Comparison of ENCODE assay signal across 8 cellular contexts in the genomic region with DNA sequence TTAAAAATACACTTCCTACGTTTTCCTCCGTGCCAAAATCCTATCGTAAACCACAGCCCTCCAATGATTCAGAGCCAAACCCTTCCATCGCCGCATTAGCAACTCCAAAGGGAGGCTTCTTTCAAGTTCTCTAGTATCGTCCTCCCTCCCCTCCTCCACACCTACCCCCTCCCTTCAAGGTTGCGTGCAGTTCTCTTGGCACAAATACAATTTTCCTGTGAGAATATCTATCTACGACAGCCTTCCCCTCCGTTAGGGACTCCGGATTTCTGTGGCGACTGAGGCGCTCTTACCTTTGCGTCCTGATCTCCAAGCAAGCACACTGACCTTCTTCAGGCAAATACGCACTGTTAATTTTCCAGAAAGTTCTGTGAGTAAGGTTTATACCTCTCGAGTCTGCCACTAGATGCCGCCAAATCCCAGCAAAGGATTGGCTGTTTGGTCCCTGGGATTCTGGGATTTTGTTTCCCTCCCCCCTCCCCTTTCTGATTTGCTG. TPM values are rescaled to one million over a fixed set of nuclear protein-coding genes. Genes with fewer than 3 reads are reported as not detected.
DNase-seq lines count a peak whose midpoint lies in the region; ATAC-seq and TF ChIP-seq lines count a peak whose summit lies in the region.

No MANE protein-coding gene starts in this region.

- H3K9ac ChIP-seq in Loucy (ENCODE audit: low read depth, low read length, poor library complexity, severe bottlenecking): peak overlapping the region; percentile 99

- H3K9me3 ChIP-seq in Loucy (ENCODE audit: insufficient read depth, low read depth, low read length) (no peaks in the 10 kb centered on the region), osteoblast (ENCODE audit: low read depth, low read length) (no peaks in the 10 kb centered on the region), upper lobe of left lung (no peaks in the 10 kb centered on the region)

- TF ChIP-seq CTCF in Loucy (conservative IDR thresholded peaks at IDR 0.05; ENCODE audit: low read length): peak; percentile 65
- TF ChIP-seq CTCF in glutamatergic neuron (IDR thresholded peaks at IDR 0.05; ENCODE audit: partially characterized antibody, unreplicated experiment): peak; percentile 29
- peak; percentile 86 for TF ChIP-seq CTCF in osteoblast (IDR thresholded peaks at IDR 0.05; ENCODE audit: extremely low read depth, low read depth, low read length)
- peak; percentile 32 to 68 (median 46) for TF ChIP-seq CTCF in upper lobe of left lung (IDR thresholded peaks at IDR 0.05)

- H3K27me3 Mint-ChIP-seq in activated naive CD4-positive, alpha-beta T cell treated with anti-CD3 and anti-CD28 coated beads, Interleukin-2, amount 10 ng/mL, durations not matched to agents 7 days and 5 days: no peaks in the 10 kb centered on the region
- H3K27me3 Mint-ChIP-seq in glutamatergic neuron (ENCODE audit: unreplicated experiment): peaks cover 1% of the 10 kb centered on the region

- TF ChIP-seq EP300 in upper lobe of left lung (IDR thresholded peaks at IDR 0.05): no peak

- no peaks in the 10 kb centered on the region; the same call in 1 of the 2 replicates for H3F3A ChIP-seq in Loucy (ENCODE audit: low read depth)

- H3K79me2 ChIP-seq in Loucy (ENCODE audit: insufficient read depth, low read length) (peaks cover 46% of the 10 kb centered on the region), osteoblast (ENCODE audit: insufficient read depth, low read length) (peaks cover 22% of the 10 kb centered on the region)

- H4K20me1 ChIP-seq in Loucy (ENCODE audit: insufficient read depth, low read length, poor library complexity, severe bottlenecking): peaks cover 28% of the 10 kb centered on the region
- peaks cover 3% of the 10 kb centered on the region for H4K20me1 ChIP-seq in osteoblast (ENCODE audit: insufficient read depth, low read length)

- H3K36me3 ChIP-seq in Loucy (ENCODE audit: insufficient read depth, low read length): peaks cover 16% of the 10 kb centered on the region
- peaks cover 16% of the 10 kb centered on the region for H3K36me3 ChIP-seq in osteoblast (ENCODE audit: insufficient read depth, low read length)
- H3K36me3 ChIP-seq in upper lobe of left lung: peaks cover 0 to 10% (median 0%) of the 10 kb centered on the region in 4 donors

- H3K4me3 Mint-ChIP-seq in activated naive CD4-positive, alpha-beta T cell treated with anti-CD3 and anti-CD28 coated beads, Interleukin-2, amount 10 ng/mL, durations not matched to agents 7 days and 5 days: no peak overlapping the region
- no peak overlapping the region for H3K4me3 Mint-ChIP-seq in glutamatergic neuron (ENCODE audit: unreplicated experiment)

- H3K4me3 ChIP-seq in Loucy (ENCODE audit: low read length, poor library complexity, severe bottlenecking) (peak overlapping the region; percentile 99), osteoblast (ENCODE audit: insufficient read depth, low read length) (peak overlapping the region; percentile 70), upper lobe of left lung (peak overlapping the region; percentile 36 to 64 (median 52))

- no peaks in the 10 kb centered on the region for H3K9me3 Mint-ChIP-seq in activated naive CD4-positive, alpha-beta T cell treated with anti-CD3 and anti-CD28 coated beads, Interleukin-2, amount 10 ng/mL, durations not matched to agents 7 days and 5 days
- no peaks in the 10 kb centered on the region for H3K9me3 Mint-ChIP-seq in glutamatergic neuron (ENCODE audit: unreplicated experiment)

- H2AFZ ChIP-seq in Loucy (ENCODE audit: low read length): peak overlapping the region; percentile 86
- no peak overlapping the region for H2AFZ ChIP-seq in osteoblast (ENCODE audit: low read length)

- peaks cover 13% of the 10 kb centered on the region for H3K36me3 Mint-ChIP-seq in activated naive CD4-positive, alpha-beta T cell treated with anti-CD3 and anti-CD28 coated beads, Interleukin-2, amount 10 ng/mL, durations not matched to agents 7 days and 5 days
- H3K36me3 Mint-ChIP-seq in glutamatergic neuron (ENCODE audit: unreplicated experiment): no peaks in the 10 kb centered on the region

- TF ChIP-seq POLR2A in upper lobe of left lung (IDR thresholded peaks at IDR 0.05): peak in 1 of 4 donors; percentile 20

- DNase-seq in DMS53 (lab: John Stamatoyannopoulos, UW) (peak; percentile 89), SHP77 (lab: John Stamatoyannopoulos, UW) (peak; percentile 25 to 53), glutamatergic neuron (peak; percentile 70), osteoblast (ENCODE audit: insufficient read length, low spot score, missing footprints) (peak; percentile 72), upper lobe of left lung (peak in 1 of 2 donors; percentile 53)
- DNase-seq in activated naive CD4-positive, alpha-beta T cell treated with anti-CD3 and anti-CD28 coated beads, Interleukin-2, amount 10 ng/mL, durations not matched to agents 7 days and 5 days: peak; percentile 60

- no peaks in the 10 kb centered on the region for H3K9me2 ChIP-seq in Loucy (replicated peaks; ENCODE audit: low read depth, low read length)

- CTCF ChIA-PET in activated naive CD4-positive, alpha-beta T cell treated with anti-CD3 and anti-CD28 coated beads, Interleukin-2, amount 10 ng/mL, durations not matched to agents 7 days and 5 days (lab: Charles Lee): no interaction called here

- peak; percentile 23 to 66 for ATAC-seq in upper lobe of left lung (ENCODE audit: low FRiP score in 2 of 2)
- ATAC-seq in HG03342 (IDR thresholded peaks at IDR 0.05; ENCODE audit: unreplicated experiment): no peak

- H3K4me1 Mint-ChIP-seq in activated naive CD4-positive, alpha-beta T cell treated with anti-CD3 and anti-CD28 coated beads, Interleukin-2, amount 10 ng/mL, durations not matched to agents 7 days and 5 days: peaks cover 18% of the 10 kb centered on the region
- no peaks in the 10 kb centered on the region for H3K4me1 Mint-ChIP-seq in glutamatergic neuron (ENCODE audit: low read depth, unreplicated experiment)

- H3K4me1 ChIP-seq in Loucy (ENCODE audit: insufficient read depth, low read length, poor library complexity, severe bottlenecking): peaks cover 25% of the 10 kb centered on the region
- peaks cover 13% of the 10 kb centered on the region for H3K4me1 ChIP-seq in osteoblast (ENCODE audit: insufficient read depth, low read length)
- H3K4me1 ChIP-seq in upper lobe of left lung: peaks cover 0 to 7% (median 0%) of the 10 kb centered on the region in 4 donors

- H3K27ac ChIP-seq in osteoblast (ENCODE audit: low read depth, low read length) (peak overlapping the region; percentile 94), upper lobe of left lung (peak overlapping the region; percentile 93 to 96 (median 94))

- peak overlapping the region; percentile 92 for H3K4me2 ChIP-seq in Loucy (ENCODE audit: low read depth, low read length, poor library complexity, severe bottlenecking)
- H3K4me2 ChIP-seq in osteoblast (ENCODE audit: insufficient read depth, low read length): peak overlapping the region; percentile 86

- no peaks in the 10 kb centered on the region for H3K27me3 ChIP-seq in Loucy (ENCODE audit: insufficient read depth, low read length, poor library complexity, severe bottlenecking)
- H3K27me3 ChIP-seq in osteoblast (ENCODE audit: insufficient read depth, low read length): peaks cover 8% of the 10 kb centered on the region
- no peaks in the 10 kb centered on the region for H3K27me3 ChIP-seq in upper lobe of left lung

- WGBS in upper lobe of left lung, 2 donors: 0 to 18% methylated on average over 16 of the region's 16 CpGs

- H3K27ac Mint-ChIP-seq in activated naive CD4-positive, alpha-beta T cell treated with anti-CD3 and anti-CD28 coated beads, Interleukin-2, amount 10 ng/mL, durations not matched to agents 7 days and 5 days: no peak overlapping the region
- H3K27ac Mint-ChIP-seq in glutamatergic neuron (ENCODE audit: unreplicated experiment): no peak overlapping the region

RNA-seq across cellular contexts. Expression of a gene that starts 1.2 kb away (rescaled TPM):
- total RNA-seq in glutamatergic neuron (ENCODE audit: unreplicated experiment) (409 TPM), osteoblast (678 and 953 TPM in 2 replicates), upper lobe of left lung (100 to 1,000 TPM; 154 to 253 (median 186) TPM)

RNA-seq across cellular contexts. Expression of a gene that starts 23.0 kb away (rescaled TPM):
- total RNA-seq in glutamatergic neuron (ENCODE audit: unreplicated experiment) (not detected), osteoblast (not detected in 2 replicates), upper lobe of left lung (not detected)

RNA-seq across cellular contexts. Expression of a gene that starts 59.0 kb away (rescaled TPM):
- total RNA-seq in glutamatergic neuron (ENCODE audit: unreplicated experiment): 7.7 TPM
- total RNA-seq in osteoblast: 33.0 and 38.7 TPM in 2 replicates
- 10 to 100 TPM; 26.9 to 62.1 (median 48.6) TPM for total RNA-seq in upper lobe of left lung

Comparison
In these comparisons a context has a peak if more than half of its experiments do, and no peak if none do; other contexts are left out.
1. CTCF ChIP-seq: peak in every context shown above with its lines; median percentile 86 in osteoblast; 65 in Loucy; 46 in upper lobe of left lung; 29 in glutamatergic neuron.